Comparison of ENCODE assay signal across 21 cellular contexts in the genomic region with DNA sequence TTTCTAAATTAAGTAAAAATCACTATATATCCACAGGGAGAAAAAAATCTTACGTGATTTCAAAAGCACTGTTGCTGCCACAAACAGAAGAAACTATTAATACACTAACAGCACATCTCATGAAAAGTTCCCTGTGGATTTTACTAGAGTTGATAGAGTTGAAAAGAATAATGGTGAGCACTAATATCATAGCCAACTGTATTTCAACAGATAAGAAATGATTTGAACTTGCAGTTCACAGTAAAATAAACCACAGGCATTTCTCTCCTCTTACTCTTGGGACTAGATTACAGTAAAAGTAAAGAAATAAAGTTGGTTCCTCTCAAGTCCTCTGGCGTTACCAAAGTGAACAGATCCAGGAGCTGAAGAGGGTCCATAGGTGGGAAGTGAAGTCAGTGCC.
"Had no signal": no experiment of that assay in that cellular context is flagged by ENCODE, and none has a peak within 500 bp of the region (broad histone marks: within the 10 kb centered on the region; RNA-seq: fewer than 3 reads in every experiment).

No MANE protein-coding gene starts in this region.

- FAIRE-seq: keratinocyte had no signal

- ATAC-seq: activated T-cell treated with anti-CD3 and anti-CD28 coated beads, Interleukin-2, amount 50 U/mL, for 4 hours; left lung had no signal

- H3K27me3 ChIP-seq: brain microvascular endothelial cell, left lung, right atrium auricular region, tibial nerve, vagina had no signal

- DNase-seq: activated CD4-positive, alpha-beta memory T cell treated with anti-CD3 and anti-CD28 coated beads, Interleukin-2, amount 10 ng/mL, durations not matched to agents 7 days and 5 days; activated CD4-positive, alpha-beta T cell treated with anti-CD3 and anti-CD28 coated beads for 4 hours; activated gamma-delta T cell treated with Interleukin-2 at 50 U/mL for 16 hours; activated T-cell treated with anti-CD3 and anti-CD28 coated beads, Interleukin-2, amount 50 U/mL, for 4 hours; amygdala; brain microvascular endothelial cell; effector CD8-positive, alpha-beta T cell; left lung; mammary epithelial cell; stimulated activated CD4-positive, alpha-beta T cell treated with anti-CD3 and anti-CD28 coated beads, Interleukin-15, amount 100 ng/mL, for 24 hours; stimulated activated CD4-positive, alpha-beta T cell treated with anti-CD3 and anti-CD28 coated beads, Interleukin-4, amount 100 ng/mL, for 1 hour; stimulated activated naive CD4-positive, alpha-beta T cell had no signal

- H3K4me3 ChIP-seq: left lung, right atrium auricular region, skin epidermis, tibial nerve, vagina had no signal

- H3K36me3 ChIP-seq: brain microvascular endothelial cell, right atrium auricular region, vagina had no signal

- H3K4me3 Mint-ChIP-seq: activated CD4-positive, alpha-beta memory T cell treated with anti-CD3 and anti-CD28 coated beads, Interleukin-2, amount 10 ng/mL, durations not matched to agents 7 days and 5 days; activated naive CD8-positive, alpha-beta T cell; activated T-cell treated with anti-CD3 and anti-CD28 coated beads, Interleukin-2, amount 50 U/mL, for 4 hours; nephron had no signal

- H3K27ac ChIP-seq: brain microvascular endothelial cell, left lung, right atrium auricular region, skin epidermis, tibial nerve, vagina, VCaP had no signal

- H3K4me1 ChIP-seq: right atrium auricular region, vagina had no signal

- H3K27ac Mint-ChIP-seq: activated CD4-positive, alpha-beta memory T cell treated with anti-CD3 and anti-CD28 coated beads, Interleukin-2, amount 10 ng/mL, durations not matched to agents 7 days and 5 days; activated naive CD8-positive, alpha-beta T cell; nephron; progenitor cell of endocrine pancreas had no signal

- H3K9me3 ChIP-seq: vagina had no signal

- H3K27me3 Mint-ChIP-seq: activated CD4-positive, alpha-beta memory T cell treated with anti-CD3 and anti-CD28 coated beads, Interleukin-2, amount 10 ng/mL, durations not matched to agents 7 days and 5 days; activated naive CD8-positive, alpha-beta T cell; progenitor cell of endocrine pancreas had no signal

- H3K4me1 Mint-ChIP-seq: nephron had no signal
